14 cellular contexts compared by ENCODE assay signal in genomic region chr3:169387751-169388696, GRCh38.
DNase-seq lines count a peak whose midpoint lies in the region; ATAC-seq and TF ChIP-seq lines count a peak whose summit lies in the region.
"Had no signal": no experiment of that assay in that cellular context is flagged by ENCODE, and none has a peak within 500 bp of the region (broad histone marks: within the 10 kb centered on the region; RNA-seq: fewer than 3 reads in every experiment).

No MANE protein-coding gene starts in this region.

- POLR2A ChIA-PET in A673 (lab: Charles Lee; ENCODE audit: low non-redundant PET), result no interaction called here

- no peaks in the 10 kb centered on the region for H3K4me1 Mint-ChIP-seq in activated naive CD4-positive, alpha-beta T cell treated with anti-CD3 and anti-CD28 coated beads, Interleukin-2, amount 10 ng/mL, durations not matched to agents 7 days and 5 days
- H3K4me1 Mint-ChIP-seq: memory B cell had no signal

- no peak overlapping the region for H3K4me3 Mint-ChIP-seq in activated naive CD4-positive, alpha-beta T cell treated with anti-CD3 and anti-CD28 coated beads, Interleukin-2, amount 10 ng/mL, durations not matched to agents 7 days and 5 days
- H3K4me3 Mint-ChIP-seq: activated naive CD8-positive, alpha-beta T cell; memory B cell had no signal

- CTCF ChIA-PET in A673 (lab: Charles Lee), result no interaction called here
- CTCF ChIA-PET in activated naive CD4-positive, alpha-beta T cell treated with anti-CD3 and anti-CD28 coated beads, Interleukin-2, amount 10 ng/mL, durations not matched to agents 7 days and 5 days (lab: Charles Lee), result interaction anchor here (0.9 kb wide), 1 partner anchor 9 kb away, joined by 3 read pairs; no protein-coding TSS in a partner anchor

- H3K23ac ChIP-seq in neuronal stem cell (ENCODE audit: low read depth, low read length, poor library complexity), result no peak overlapping the region

- no CpG with 5 or more reads among the region's 9 CpGs for WGBS in neuronal stem cell (ENCODE audit: extremely low coverage in 2 of 2, insufficient read length in 2 of 2, insufficient replicate concordance in 1 of 2), 2 donors

- no peak overlapping the region for H4K8ac ChIP-seq in neuronal stem cell (ENCODE audit: low read depth, low read length)

- H2AK5ac ChIP-seq in neuronal stem cell (ENCODE audit: low read depth, low read length), result no peak overlapping the region

- no peak overlapping the region for H3K4me2 ChIP-seq in neuronal stem cell (ENCODE audit: insufficient read depth, low read length, poor library complexity, severe bottlenecking)

- H3K36me3 Mint-ChIP-seq in activated naive CD4-positive, alpha-beta T cell treated with anti-CD3 and anti-CD28 coated beads, Interleukin-2, amount 10 ng/mL, durations not matched to agents 7 days and 5 days, result no peaks in the 10 kb centered on the region
- H3K36me3 Mint-ChIP-seq: activated naive CD8-positive, alpha-beta T cell; memory B cell had no signal

- no peak overlapping the region for H2AFZ ChIP-seq in neuronal stem cell (ENCODE audit: low read length)

- no peak for ATAC-seq in GM19023 (IDR thresholded peaks at IDR 0.05; ENCODE audit: unreplicated experiment)
- no peak for ATAC-seq in HG03342 (IDR thresholded peaks at IDR 0.05; ENCODE audit: unreplicated experiment)

- H3K27ac ChIP-seq in A673 (ENCODE audit: low read depth, low read length, poor library complexity, severe bottlenecking), result no peak overlapping the region
- H3K27ac ChIP-seq in neuronal stem cell (replicated peaks; ENCODE audit: low read length), result no peak overlapping the region
- H3K27ac ChIP-seq: epithelial cell of prostate had no signal

- intact Hi-C loops in A673 (cut with micrococcal nuclease; ENCODE audit: unreplicated experiment), result no loop called here
- intact Hi-C loops in cardiac septum (cut with DNase I), result loop anchor here (2.0 to 10.0 kb wide), 3 partner anchors 123 to 275 kb away; partner anchors contain the start of gene MECOM

- no peaks in the 10 kb centered on the region for H3K9me3 ChIP-seq in A673 (ENCODE audit: low read depth, low read length, poor library complexity, severe bottlenecking)
- H3K9me3 ChIP-seq in neuronal stem cell (replicated peaks in 1 of 2; ENCODE audit: control insufficient read depth in 2 of 2, insufficient read depth in 1 of 2, low read depth in 1 of 2, low read length in 2 of 2), result no peaks in the 10 kb centered on the region

- H3K79me1 ChIP-seq in neuronal stem cell (ENCODE audit: low read depth, low read length), result no peaks in the 10 kb centered on the region

- H3K27me3 Mint-ChIP-seq in activated naive CD4-positive, alpha-beta T cell treated with anti-CD3 and anti-CD28 coated beads, Interleukin-2, amount 10 ng/mL, durations not matched to agents 7 days and 5 days, result peaks cover 7% of the 10 kb centered on the region

- no peak overlapping the region for H2BK12ac ChIP-seq in neuronal stem cell (ENCODE audit: low read length)

- no TSS peak for BruUV-seq in A673 (replicated peaks; lab: Mats Ljungman, UMichigan)

- H3K9me3 Mint-ChIP-seq in activated naive CD4-positive, alpha-beta T cell treated with anti-CD3 and anti-CD28 coated beads, Interleukin-2, amount 10 ng/mL, durations not matched to agents 7 days and 5 days, result no peaks in the 10 kb centered on the region
- H3K9me3 Mint-ChIP-seq: memory B cell had no signal

- H3K36me3 ChIP-seq in A673 (ENCODE audit: insufficient read depth, low read length, poor library complexity, severe bottlenecking), result no peaks in the 10 kb centered on the region
- H3K36me3 ChIP-seq in neuronal stem cell (replicated peaks in 1 of 2; ENCODE audit: control insufficient read depth in 2 of 2, insufficient read depth in 2 of 2, low read length in 2 of 2), result no peaks in the 10 kb centered on the region

- H3K27me3 ChIP-seq in A673 (replicated peaks; ENCODE audit: insufficient read depth, low read depth, low read length, poor library complexity) (peaks cover 99% of the 10 kb centered on the region), neuronal stem cell (ENCODE audit: control insufficient read depth in 3 of 3, insufficient read depth in 3 of 3, low read depth in 1 of 3, low read length in 3 of 3) (no peaks in the 10 kb centered on the region)

- H3K4ac ChIP-seq in neuronal stem cell (ENCODE audit: low read length), result no peak overlapping the region

- H2BK5ac ChIP-seq in neuronal stem cell (ENCODE audit: low read length), result no peak overlapping the region

- no peak for TF ChIP-seq CTCF in A673 (conservative IDR thresholded peaks at IDR 0.05; ENCODE audit: low read depth, low read length)

- no peak overlapping the region for H3K9ac ChIP-seq in neuronal stem cell (ENCODE audit: low read depth, low read length, poor library complexity)

- no peak overlapping the region for H3K27ac Mint-ChIP-seq in activated naive CD4-positive, alpha-beta T cell treated with anti-CD3 and anti-CD28 coated beads, Interleukin-2, amount 10 ng/mL, durations not matched to agents 7 days and 5 days
- H3K27ac Mint-ChIP-seq: activated naive CD8-positive, alpha-beta T cell; memory B cell had no signal

- H2BK120ac ChIP-seq in neuronal stem cell (ENCODE audit: low read depth, low read length), result no peak overlapping the region

- no peak overlapping the region for H2BK15ac ChIP-seq in neuronal stem cell (ENCODE audit: low read length)

- H3K14ac ChIP-seq in neuronal stem cell (ENCODE audit: low read length), result no peak overlapping the region

- H3K4me3 ChIP-seq in A673 (ENCODE audit: low read depth, low read length, poor library complexity, severe bottlenecking) (no peak overlapping the region), neuronal stem cell (ENCODE audit: low read length in 2 of 2) (no peak overlapping the region)

- DNase-seq in A673 (ENCODE audit: low spot score) (peak; percentile 25), RPMI8226 (peak; percentile 30), cardiac septum (ENCODE audit: low spot score) (peak; percentile 81), neuronal stem cell (ENCODE audit: low spot score) (no peak), inferior parietal cortex (ENCODE audit: extremely low spot score) (no peak)
- no peak for DNase-seq in activated naive CD4-positive, alpha-beta T cell treated with anti-CD3 and anti-CD28 coated beads, Interleukin-2, amount 10 ng/mL, durations not matched to agents 7 days and 5 days
- DNase-seq: 8988T; NCI-H187 treated with DMSO at 0.1 percent for 48 hours; stimulated activated naive CD4-positive, alpha-beta T cell treated with Interleukin-2 at 50 U/mL for 16 hours had no signal

- H4K91ac ChIP-seq in neuronal stem cell (ENCODE audit: low read depth, low read length, poor library complexity), result no peak overlapping the region

- H3K4me1 ChIP-seq in A673 (ENCODE audit: insufficient read depth, low read length, poor library complexity, severe bottlenecking), result no peaks in the 10 kb centered on the region
- H3K4me1 ChIP-seq in neuronal stem cell (ENCODE audit: control insufficient read depth in 2 of 2, insufficient read depth in 1 of 2, low read depth in 1 of 2, low read length in 2 of 2), result peaks cover 0 to 5% of the 10 kb centered on the region in 2 donors

- H3K18ac ChIP-seq in neuronal stem cell (ENCODE audit: low read length), result peak overlapping the region; percentile 85

Comparison
In these comparisons a context has a peak if more than half of its experiments do, and no peak if none do; other contexts are left out.
1. DNase-seq: peak in A673 (single experiment), RPMI8226 (single experiment) and cardiac septum (single experiment); none in neuronal stem cell (single experiment), inferior parietal cortex (single experiment) and activated naive CD4-positive, alpha-beta T cell treated with anti-CD3 and anti-CD28 coated beads, Interleukin-2, amount 10 ng/mL, durations not matched to agents 7 days and 5 days (single experiment).